ENCODE assay signal across 1 cellular context in the genomic region with DNA sequence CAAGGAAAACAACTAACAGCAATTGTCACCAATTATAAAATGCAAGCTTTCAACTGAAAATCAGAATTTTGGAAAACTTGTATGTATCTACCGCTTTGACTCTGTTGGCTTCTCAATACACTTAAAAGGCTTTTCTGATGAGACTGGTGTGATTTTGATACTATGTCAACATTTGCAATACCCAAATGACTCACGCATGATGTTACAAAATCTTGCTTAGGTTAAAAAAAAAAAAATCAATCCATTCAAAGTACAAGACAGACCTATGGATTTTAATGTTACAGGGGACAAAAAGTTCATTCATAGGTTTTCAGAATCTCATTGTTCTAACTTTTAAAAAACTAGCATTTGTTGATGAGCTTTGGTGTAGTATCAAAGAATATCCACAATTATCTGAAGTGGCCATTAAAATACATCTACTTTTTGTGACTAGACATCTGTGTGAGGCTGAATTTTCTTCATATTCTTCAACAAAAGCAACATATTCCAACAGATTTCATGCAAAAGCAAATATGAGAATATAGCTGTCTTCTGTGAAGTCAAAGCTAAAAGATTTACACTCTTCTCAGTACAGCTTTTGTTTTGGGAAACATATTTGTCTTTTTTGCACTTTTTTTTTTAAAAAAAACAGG.
TF ChIP-seq lines count a peak whose summit lies in the region.

No MANE protein-coding gene starts in this region.

TF ChIP-seq in HepG2, 621 proteins besides CTCF, POLR2A, EP300 and RAD21 (continued from another document and continues in another):
- TF ChIP-seq, protein P1, sequence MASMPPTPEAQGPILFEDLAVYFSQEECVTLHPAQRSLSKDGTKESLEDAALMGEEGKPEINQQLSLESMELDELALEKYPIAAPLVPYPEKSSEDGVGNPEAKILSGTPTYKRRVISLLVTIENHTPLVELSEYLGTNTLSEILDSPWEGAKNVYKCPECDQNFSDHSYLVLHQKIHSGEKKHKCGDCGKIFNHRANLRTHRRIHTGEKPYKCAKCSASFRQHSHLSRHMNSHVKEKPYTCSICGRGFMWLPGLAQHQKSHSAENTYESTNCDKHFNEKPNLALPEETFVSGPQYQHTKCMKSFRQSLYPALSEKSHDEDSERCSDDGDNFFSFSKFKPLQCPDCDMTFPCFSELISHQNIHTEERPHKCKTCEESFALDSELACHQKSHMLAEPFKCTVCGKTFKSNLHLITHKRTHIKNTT (CRISPR knock-in tag; IDR thresholded peaks at IDR 0.05), result no peak
- TF ChIP-seq GATA4 (IDR thresholded peaks at IDR 0.05; ENCODE audit: borderline replicate concordance, low read depth) (0 out of 2 replicates have a peak, but pooled peaks have one; percentile 24), ZNF749 (CRISPR knock-in tag; IDR thresholded peaks at IDR 0.05; ENCODE audit: borderline replicate concordance) (no peak), TARDBP (CRISPR knock-in tag; IDR thresholded peaks at IDR 0.05) (0 out of 2 replicates have a peak, but pooled peaks have one; percentile 56), ZNF318 (CRISPR knock-in tag; IDR thresholded peaks at IDR 0.05) (no peak), CENPT (CRISPR knock-in tag; IDR thresholded peaks at IDR 0.05; ENCODE audit: low read depth) (no peak), NFKBIZ (CRISPR knock-in tag; IDR thresholded peaks at IDR 0.05) (peak; percentile 42; the same call in 1 of the 2 replicates), TAF15 (IDR thresholded peaks at IDR 0.05; ENCODE audit: low read depth, low read length, poor library complexity, severe bottlenecking) (no peak), ZUFSP (CRISPR knock-in tag; IDR thresholded peaks at IDR 0.05; ENCODE audit: borderline replicate concordance) (no peak), MLLT10 (CRISPR knock-in tag; IDR thresholded peaks at IDR 0.05) (no peak), ZNF350 (CRISPR knock-in tag; IDR thresholded peaks at IDR 0.05; ENCODE audit: borderline replicate concordance, low read depth) (no peak), SMARCE1 (IDR thresholded peaks at IDR 0.05; ENCODE audit: borderline replicate concordance) (no peak), ZBTB1 (CRISPR knock-in tag; IDR thresholded peaks at IDR 0.05; ENCODE audit: borderline replicate concordance) (no peak), TCF7L2 (IDR thresholded peaks at IDR 0.05; ENCODE audit: low read depth, low read length) (peak; percentile 79), BCL6 (CRISPR knock-in tag; IDR thresholded peaks at IDR 0.05) (peak; percentile 66), YEATS4 (CRISPR knock-in tag; IDR thresholded peaks at IDR 0.05; ENCODE audit: borderline replicate concordance) (peak; percentile 53; the same call in 1 of the 2 replicates), ZFP41 (CRISPR knock-in tag; IDR thresholded peaks at IDR 0.05; ENCODE audit: borderline replicate concordance) (no peak), SALL2 (CRISPR knock-in tag; IDR thresholded peaks at IDR 0.05) (no peak), USF2 (IDR thresholded peaks at IDR 0.05; ENCODE audit: low read depth, low read length) (no peak), USF2 (CRISPR knock-in tag; IDR thresholded peaks at IDR 0.05; ENCODE audit: borderline replicate concordance) (no peak), GABPA (IDR thresholded peaks at IDR 0.05; ENCODE audit: low read depth, low read length) (no peak), GABPA (CRISPR knock-in tag; IDR thresholded peaks at IDR 0.05; ENCODE audit: low read depth) (no peak), ZNF782 (CRISPR knock-in tag; IDR thresholded peaks at IDR 0.05; ENCODE audit: borderline replicate concordance) (no peak), NR1H2 (CRISPR knock-in tag; IDR thresholded peaks at IDR 0.05; ENCODE audit: borderline replicate concordance, low read depth) (no peak), NR2F2 (IDR thresholded peaks at IDR 0.05; ENCODE audit: borderline replicate concordance, low read depth) (peak; percentile 50; the same call in 1 of the 2 replicates), ZNF629 (CRISPR knock-in tag; conservative IDR thresholded peaks at IDR 0.05) (0 out of 2 replicates have a peak, but pooled peaks have one; percentile 20), SSRP1 (CRISPR knock-in tag; IDR thresholded peaks at IDR 0.05) (no peak), ZBTB34 (CRISPR knock-in tag; IDR thresholded peaks at IDR 0.05) (no peak), KMT2B (CRISPR knock-in tag; IDR thresholded peaks at IDR 0.05) (no peak), RBFOX2 (IDR thresholded peaks at IDR 0.05; ENCODE audit: low read depth, low read length) (no peak), MZF1 (CRISPR knock-in tag; IDR thresholded peaks at IDR 0.05; ENCODE audit: borderline replicate concordance) (no peak), ZNF282 (IDR thresholded peaks at IDR 0.05; ENCODE audit: partially characterized antibody) (no peak), EEA1 (CRISPR knock-in tag; IDR thresholded peaks at IDR 0.05; ENCODE audit: borderline replicate concordance) (no peak), ZNF253 (CRISPR knock-in tag; IDR thresholded peaks at IDR 0.05; ENCODE audit: borderline replicate concordance) (no peak), REXO4 (CRISPR knock-in tag; IDR thresholded peaks at IDR 0.05; ENCODE audit: borderline replicate concordance) (no peak), ZNF432 (CRISPR knock-in tag; IDR thresholded peaks at IDR 0.05; ENCODE audit: borderline replicate concordance) (no peak), ZNF569 (CRISPR knock-in tag; IDR thresholded peaks at IDR 0.05; ENCODE audit: borderline replicate concordance) (no peak), ELF3 (CRISPR knock-in tag; IDR thresholded peaks at IDR 0.05) (no peak), ZFP1 (CRISPR knock-in tag; IDR thresholded peaks at IDR 0.05) (no peak)
- TF ChIP-seq, protein P2, sequence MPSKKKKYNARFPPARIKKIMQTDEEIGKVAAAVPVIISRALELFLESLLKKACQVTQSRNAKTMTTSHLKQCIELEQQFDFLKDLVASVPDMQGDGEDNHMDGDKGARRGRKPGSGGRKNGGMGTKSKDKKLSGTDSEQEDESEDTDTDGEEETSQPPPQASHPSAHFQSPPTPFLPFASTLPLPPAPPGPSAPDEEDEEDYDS (CRISPR knock-in tag; IDR thresholded peaks at IDR 0.05), result 0 out of 2 replicates have a peak, but pooled peaks have one; percentile 8
- TF ChIP-seq, protein P3, sequence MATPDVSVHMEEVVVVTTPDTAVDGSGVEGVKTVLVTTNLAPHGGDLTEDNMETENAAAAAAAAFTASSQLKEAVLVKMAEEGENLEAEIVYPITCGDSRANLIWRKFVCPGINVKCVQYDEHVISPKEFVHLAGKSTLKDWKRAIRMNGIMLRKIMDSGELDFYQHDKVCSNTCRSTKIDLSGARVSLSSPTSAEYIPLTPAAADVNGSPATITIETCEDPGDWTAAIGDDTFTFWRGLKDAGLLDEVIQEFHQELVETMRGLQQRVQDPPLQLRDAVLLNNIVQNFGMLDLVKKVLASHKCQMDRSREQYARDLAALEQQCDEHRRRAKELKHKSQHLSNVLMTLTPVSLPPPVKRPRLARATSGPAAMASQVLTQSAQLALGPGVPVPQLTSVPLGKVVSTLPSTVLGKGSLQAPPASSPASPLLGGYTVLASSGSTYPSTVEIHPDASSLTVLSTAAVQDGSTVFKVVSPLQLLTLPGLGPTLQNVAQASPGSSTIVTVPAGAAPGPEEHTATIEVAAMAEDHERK (CRISPR knock-in tag; IDR thresholded peaks at IDR 0.05; ENCODE audit: low read depth), result no peak
- TF ChIP-seq, protein P4, sequence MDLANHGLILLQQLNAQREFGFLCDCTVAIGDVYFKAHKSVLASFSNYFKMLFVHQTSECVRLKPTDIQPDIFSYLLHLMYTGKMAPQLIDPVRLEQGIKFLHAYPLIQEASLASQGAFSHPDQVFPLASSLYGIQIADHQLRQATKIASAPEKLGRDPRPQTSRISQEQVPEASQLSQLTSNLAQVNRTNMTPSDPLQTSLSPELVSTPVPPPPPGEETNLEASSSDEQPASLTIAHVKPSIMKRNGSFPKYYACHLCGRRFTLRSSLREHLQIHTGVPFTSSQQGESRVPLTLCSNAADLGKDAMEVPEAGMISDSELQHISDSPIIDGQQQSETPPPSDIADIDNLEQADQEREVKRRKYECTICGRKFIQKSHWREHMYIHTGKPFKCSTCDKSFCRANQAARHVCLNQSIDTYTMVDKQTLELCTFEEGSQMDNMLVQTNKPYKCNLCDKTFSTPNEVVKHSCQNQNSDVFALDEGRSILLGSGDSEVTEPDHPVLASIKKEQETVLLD (CRISPR knock-in tag; IDR thresholded peaks at IDR 0.05; ENCODE audit: low read depth), result no peak
